24 cellular contexts compared by ENCODE assay signal in genomic region chr18:11902522-11903292, GRCh38. TPM values are rescaled to one million over a fixed set of nuclear protein-coding genes. Genes with fewer than 3 reads are reported as not detected.
A peak's percentile ranks its signal among the peaks of the same experiment; 100 is the strongest.
DNase-seq lines count a peak whose midpoint lies in the region; ATAC-seq and TF ChIP-seq lines count a peak whose summit lies in the region.
"Had no signal": no experiment of that assay in that cellular context is flagged by ENCODE, and none has a peak within 500 bp of the region (broad histone marks: within the 10 kb centered on the region; RNA-seq: fewer than 3 reads in every experiment).

No MANE protein-coding gene starts in this region.

- H3K9me3 Mint-ChIP-seq in activated CD8-positive, alpha-beta T cell treated with anti-CD3 and anti-CD28 coated beads for 36 hours = no peaks in the 10 kb centered on the region
- no peaks in the 10 kb centered on the region for H3K9me3 Mint-ChIP-seq in activated CD8-positive, alpha-beta T cell treated with anti-CD3 and anti-CD28 coated beads, Interleukin-2, amount 10 ng/mL, durations not matched to agents 7 days and 5 days (ENCODE audit: insufficient read depth)
- H3K9me3 Mint-ChIP-seq: activated B cell treated with CpG ODN at 0.5 μM for 24 hours, neural crest cell had no signal

- no peaks in the 10 kb centered on the region for H3K9me3 ChIP-seq in RWPE2 (ENCODE audit: severe bottlenecking)
- H3K9me3 ChIP-seq: ascending aorta, upper lobe of left lung had no signal

- POLR2A ChIA-PET in activated CD8-positive, alpha-beta T cell treated with anti-CD3 and anti-CD28 coated beads for 36 hours (lab: Charles Lee) = no interaction called here
- POLR2A ChIA-PET in activated CD8-positive, alpha-beta T cell treated with anti-CD3 and anti-CD28 coated beads, Interleukin-2, amount 10 ng/mL, durations not matched to agents 7 days and 5 days (lab: Charles Lee) = no interaction called here

- H3K4me3 Mint-ChIP-seq in activated CD8-positive, alpha-beta T cell treated with anti-CD3 and anti-CD28 coated beads for 36 hours = no peak overlapping the region
- H3K4me3 Mint-ChIP-seq in activated CD8-positive, alpha-beta T cell treated with anti-CD3 and anti-CD28 coated beads, Interleukin-2, amount 10 ng/mL, durations not matched to agents 7 days and 5 days = no peak overlapping the region
- H3K4me3 Mint-ChIP-seq: activated B cell treated with CpG ODN at 0.5 μM for 24 hours, neural crest cell had no signal

- no peak for DNase-seq in activated CD8-positive, alpha-beta T cell treated with anti-CD3 and anti-CD28 coated beads for 36 hours
- DNase-seq in activated CD8-positive, alpha-beta T cell treated with anti-CD3 and anti-CD28 coated beads, Interleukin-2, amount 10 ng/mL, durations not matched to agents 7 days and 5 days = no peak
- DNase-seq in RWPE2 (ENCODE audit: low spot score) = no peak
- DNase-seq in posterior vena cava (ENCODE audit: low spot score) = peak; percentile 45
- DNase-seq in NCI-H748 (lab: John Stamatoyannopoulos, UW; ENCODE audit: unreplicated experiment) = no peak
- DNase-seq in DMS114 treated with DMSO at 0.1 percent for 48 hours (lab: John Stamatoyannopoulos, UW; ENCODE audit: unreplicated experiment) = no peak
- DNase-seq: 8988T; activated B cell treated with CpG ODN at 0.5 μM for 24 hours; activated gamma-delta T cell; C1 segment of cervical spinal cord; DND-41; glutamatergic neuron; Karpas-422; kidney; NCI-H1105; retina; SHP77; stimulated activated naive CD4-positive, alpha-beta T cell treated with Interleukin-2 at 50 U/mL for 16 hours; T-helper 1 cell; upper lobe of left lung had no signal

- intact Hi-C loops in activated CD8-positive, alpha-beta T cell treated with anti-CD3 and anti-CD28 coated beads for 36 hours (cut with micrococcal nuclease) = no loop called here
- intact Hi-C loops in posterior vena cava (cut with DNase I) = loop anchor here in 1 of 2 donors (10.0 kb wide), 1 partner anchor 48 kb away; the partner anchor contains the start of gene CHMP1B

- peaks cover 16% of the 10 kb centered on the region for H3K36me3 ChIP-seq in RWPE2 (ENCODE audit: low read depth)

- H3K4me1 Mint-ChIP-seq in activated CD8-positive, alpha-beta T cell treated with anti-CD3 and anti-CD28 coated beads for 36 hours (ENCODE audit: low read depth) = peaks cover 17% of the 10 kb centered on the region
- H3K4me1 Mint-ChIP-seq in activated CD8-positive, alpha-beta T cell treated with anti-CD3 and anti-CD28 coated beads, Interleukin-2, amount 10 ng/mL, durations not matched to agents 7 days and 5 days (ENCODE audit: low read depth) = peaks cover 22% of the 10 kb centered on the region

- no peak overlapping the region for H3K27ac Mint-ChIP-seq in activated CD8-positive, alpha-beta T cell treated with anti-CD3 and anti-CD28 coated beads for 36 hours
- no peak overlapping the region for H3K27ac Mint-ChIP-seq in activated CD8-positive, alpha-beta T cell treated with anti-CD3 and anti-CD28 coated beads, Interleukin-2, amount 10 ng/mL, durations not matched to agents 7 days and 5 days
- H3K27ac Mint-ChIP-seq: activated B cell treated with CpG ODN at 0.5 μM for 24 hours had no signal

- no peak overlapping the region for H3K27ac ChIP-seq in RWPE2 (ENCODE audit: poor library complexity, severe bottlenecking)
- H3K27ac ChIP-seq: ascending aorta had no signal

- CTCF ChIA-PET in activated CD8-positive, alpha-beta T cell treated with anti-CD3 and anti-CD28 coated beads for 36 hours (lab: Charles Lee) = interaction anchor here (1.5 kb wide), 1 partner anchor 35 kb away, joined by 4 read pairs; no protein-coding TSS in a partner anchor
- CTCF ChIA-PET in activated CD8-positive, alpha-beta T cell treated with anti-CD3 and anti-CD28 coated beads, Interleukin-2, amount 10 ng/mL, durations not matched to agents 7 days and 5 days (lab: Charles Lee) = no interaction called here

- peaks cover 16% of the 10 kb centered on the region for H3K36me3 Mint-ChIP-seq in activated CD8-positive, alpha-beta T cell treated with anti-CD3 and anti-CD28 coated beads for 36 hours (ENCODE audit: low read depth)
- H3K36me3 Mint-ChIP-seq in activated CD8-positive, alpha-beta T cell treated with anti-CD3 and anti-CD28 coated beads, Interleukin-2, amount 10 ng/mL, durations not matched to agents 7 days and 5 days (ENCODE audit: low read depth) = peaks cover 29% of the 10 kb centered on the region

- no peak for TF ChIP-seq CTCF in activated CD8-positive, alpha-beta T cell treated with anti-CD3 and anti-CD28 coated beads for 36 hours (IDR thresholded peaks at IDR 0.05)
- no peak for TF ChIP-seq CTCF in RWPE2 (IDR thresholded peaks at IDR 0.05; ENCODE audit: poor library complexity, severe bottlenecking)

- H3K4me3 ChIP-seq in RWPE2 (ENCODE audit: severe bottlenecking) = no peak overlapping the region
- H3K4me3 ChIP-seq: ascending aorta, upper lobe of left lung had no signal

- H3K27me3 Mint-ChIP-seq in activated CD8-positive, alpha-beta T cell treated with anti-CD3 and anti-CD28 coated beads for 36 hours = no peaks in the 10 kb centered on the region
- H3K27me3 Mint-ChIP-seq in activated CD8-positive, alpha-beta T cell treated with anti-CD3 and anti-CD28 coated beads, Interleukin-2, amount 10 ng/mL, durations not matched to agents 7 days and 5 days (ENCODE audit: low read depth) = no peaks in the 10 kb centered on the region
- H3K27me3 Mint-ChIP-seq: activated B cell treated with CpG ODN at 0.5 μM for 24 hours had no signal

- H3K27me3 ChIP-seq in RWPE2 (ENCODE audit: insufficient read depth, poor library complexity, severe bottlenecking) = no peaks in the 10 kb centered on the region
- H3K27me3 ChIP-seq: ascending aorta, upper lobe of left lung had no signal

- ATAC-seq in activated CD8-positive, alpha-beta T cell treated with anti-CD3 and anti-CD28 coated beads for 36 hours = peak; percentile 30
- ATAC-seq in activated CD8-positive, alpha-beta T cell treated with anti-CD3 and anti-CD28 coated beads, Interleukin-2, amount 10 ng/mL, durations not matched to agents 7 days and 5 days = no peak
- 0 out of 3 replicates have a peak, but pooled peaks have one; percentile 19 for ATAC-seq in RWPE2 (ENCODE audit: low read depth)
- peak; percentile 58 for ATAC-seq in esophagus mucosa
- no peak for ATAC-seq in GM18511 (IDR thresholded peaks at IDR 0.05; ENCODE audit: unreplicated experiment)

- H3K4me1 ChIP-seq in RWPE2 (ENCODE audit: insufficient read depth, poor library complexity, severe bottlenecking) = peaks cover 2% of the 10 kb centered on the region

RNA-seq across cellular contexts. Expression of gene MPPE1, which starts 5.4 kb away (rescaled TPM):
- 10 to 100 TPM; 21.7 to 22.4 TPM for total RNA-seq in activated CD8-positive, alpha-beta T cell treated with anti-CD3 and anti-CD28 coated beads for 36 hours
- total RNA-seq in activated CD8-positive, alpha-beta T cell treated with anti-CD3 and anti-CD28 coated beads, Interleukin-2, amount 10 ng/mL, durations not matched to agents 7 days and 5 days = 10 to 100 TPM; 40.0 to 41.6 TPM
- 25.7 TPM for total RNA-seq in esophagus mucosa
- total RNA-seq in posterior vena cava = 10 to 100 TPM; 26.2 to 39.6 TPM

RNA-seq across cellular contexts. Expression of gene CHMP1B, which starts 51.5 kb away (rescaled TPM):
- 10 to 100 TPM; 24.8 to 25.8 TPM for total RNA-seq in activated CD8-positive, alpha-beta T cell treated with anti-CD3 and anti-CD28 coated beads for 36 hours
- 10 to 100 TPM; 21.1 to 22.8 TPM for total RNA-seq in activated CD8-positive, alpha-beta T cell treated with anti-CD3 and anti-CD28 coated beads, Interleukin-2, amount 10 ng/mL, durations not matched to agents 7 days and 5 days
- 28.7 TPM for total RNA-seq in esophagus mucosa
- 10 to 100 TPM; 44.0 to 44.4 TPM for total RNA-seq in posterior vena cava

Comparison
In these comparisons a context has a peak if more than half of its experiments do, and no peak if none do; other contexts are left out.
1. ATAC-seq: peak in activated CD8-positive, alpha-beta T cell treated with anti-CD3 and anti-CD28 coated beads for 36 hours (single experiment), RWPE2 (single experiment) and esophagus mucosa (single experiment); none in activated CD8-positive, alpha-beta T cell treated with anti-CD3 and anti-CD28 coated beads, Interleukin-2, amount 10 ng/mL, durations not matched to agents 7 days and 5 days (single experiment) and GM18511 (single experiment).